In genomic region chrX:123217728-123218127, GRCh38 we compare ENCODE assay signal across 25 cellular contexts. TPM values are rescaled to one million over a fixed set of nuclear protein-coding genes. Genes with fewer than 3 reads are reported as not detected.
"Had no signal": no experiment of that assay in that cellular context is flagged by ENCODE, and none has a peak within 500 bp of the region (broad histone marks: within the 10 kb centered on the region; RNA-seq: fewer than 3 reads in every experiment).

No MANE protein-coding gene starts in this region.

- H3K27me3 Mint-ChIP-seq: activated naive CD8-positive, alpha-beta T cell treated with anti-CD3 and anti-CD28 coated beads, Interleukin-2, amount 10 ng/mL, durations not matched to agents 7 days and 5 days; central memory CD8-positive, alpha-beta T cell; T-helper 17 cell had no signal

- H3K4me1 Mint-ChIP-seq: activated naive CD8-positive, alpha-beta T cell treated with anti-CD3 and anti-CD28 coated beads, Interleukin-2, amount 10 ng/mL, durations not matched to agents 7 days and 5 days; central memory CD8-positive, alpha-beta T cell; T-helper 17 cell had no signal

- H3K36me3 Mint-ChIP-seq: activated naive CD8-positive, alpha-beta T cell treated with anti-CD3 and anti-CD28 coated beads, Interleukin-2, amount 10 ng/mL, durations not matched to agents 7 days and 5 days; WTC11 had no signal

- ATAC-seq: activated CD8-positive, alpha-beta T cell treated with anti-CD3 and anti-CD28 coated beads, Interleukin-2, amount 10 ng/mL, durations not matched to agents 7 days and 5 days; body of pancreas; Panc1; T-helper 17 cell; WTC11 had no signal

- H3K27me3 ChIP-seq: body of pancreas, SJSA1 had no signal

- H3K9me3 ChIP-seq: body of pancreas, SJSA1 had no signal

- H3K9me3 Mint-ChIP-seq: activated naive CD8-positive, alpha-beta T cell treated with anti-CD3 and anti-CD28 coated beads, Interleukin-2, amount 10 ng/mL, durations not matched to agents 7 days and 5 days; central memory CD8-positive, alpha-beta T cell; WTC11 had no signal

- H3K27ac Mint-ChIP-seq: activated CD8-positive, alpha-beta T cell treated with anti-CD3 and anti-CD28 coated beads, Interleukin-2, amount 10 ng/mL, durations not matched to agents 7 days and 5 days; activated naive CD8-positive, alpha-beta T cell treated with anti-CD3 and anti-CD28 coated beads, Interleukin-2, amount 10 ng/mL, durations not matched to agents 7 days and 5 days; T-helper 17 cell; WTC11 had no signal

- H3K36me3 ChIP-seq: SJSA1 had no signal

- H3K4me3 Mint-ChIP-seq: activated CD8-positive, alpha-beta T cell treated with anti-CD3 and anti-CD28 coated beads, Interleukin-2, amount 10 ng/mL, durations not matched to agents 7 days and 5 days; activated naive CD8-positive, alpha-beta T cell treated with anti-CD3 and anti-CD28 coated beads, Interleukin-2, amount 10 ng/mL, durations not matched to agents 7 days and 5 days; central memory CD8-positive, alpha-beta T cell; T-helper 17 cell; WTC11 had no signal

- H3K27ac ChIP-seq: body of pancreas, SJSA1 had no signal

- H3K4me1 ChIP-seq: SJSA1 had no signal

- H3K4me3 ChIP-seq: body of pancreas, SJSA1 had no signal

- DNase-seq: activated CD4-positive, alpha-beta T cell treated with anti-CD3 and anti-CD28 coated beads for 48 hours; activated CD4-positive, alpha-beta T cell treated with anti-CD3 and anti-CD28 coated beads, Interleukin-2, amount 50 U/mL, for 4 hours; activated CD4-positive, CD25-positive, alpha-beta regulatory T cell treated with anti-CD3 and anti-CD28 coated beads, Interleukin-2, amount 50 U/mL, for 72 hours; activated CD8-positive, alpha-beta memory T cell treated with anti-CD3 and anti-CD28 coated beads, Interleukin-2, amount 50 U/mL, for 48 hours; activated CD8-positive, alpha-beta T cell treated with anti-CD3 and anti-CD28 coated beads, Interleukin-2, amount 10 ng/mL, durations not matched to agents 7 days and 5 days; activated naive CD4-positive, alpha-beta T cell treated with anti-CD3 and anti-CD28 coated beads, Interleukin-2, amount 50 U/mL, for 16 hours; activated naive CD8-positive, alpha-beta T cell treated with anti-CD3 and anti-CD28 coated beads, Interleukin-2, amount 10 ng/mL, durations not matched to agents 7 days and 5 days; activated T-cell treated with anti-CD3 and anti-CD28 coated beads, Interleukin-2, amount 50 U/mL, for 1 hour; Karpas-422; NCI-H1105 treated with DMSO at 0.1 percent for 48 hours; NCI-H1436 treated with DMSO at 0.1 percent for 48 hours; NCI-H187; NCI-H2081; NCI-H510A treated with DMSO at 0.1 percent for 48 hours; NCI-H69; NK-92 treated with Interleukin-12 subunit alpha and Interleukin-12 subunit beta, amount 100 ng/mL, for 24 hours; RPMI8226; SHP77; T-helper 17 cell; T-helper 9 cell had no signal

RNA-seq across cellular contexts. Expression of gene GRIA3, which starts 33.6 kb away (rescaled TPM):
- total RNA-seq: activated CD8-positive, alpha-beta T cell treated with anti-CD3 and anti-CD28 coated beads, Interleukin-2, amount 10 ng/mL, durations not matched to agents 7 days and 5 days; SJSA1 had no signal
